Comparison of ENCODE assay signal across 9 cellular contexts in genomic region chrX:87583679-87584078, GRCh38.
DNase-seq lines count a peak whose midpoint lies in the region; ATAC-seq and TF ChIP-seq lines count a peak whose summit lies in the region.
"Had no signal": no experiment of that assay in that cellular context is flagged by ENCODE, and none has a peak within 500 bp of the region (broad histone marks: within the 10 kb centered on the region; RNA-seq: fewer than 3 reads in every experiment).

No MANE protein-coding gene starts in this region.

- H3K36me3 ChIP-seq in SJCRH30 = no peaks in the 10 kb centered on the region

- peak; percentile 72 for ATAC-seq in GM19395 (IDR thresholded peaks at IDR 0.05; ENCODE audit: unreplicated experiment)

- no peak overlapping the region for H3K4me3 ChIP-seq in SJCRH30

- DNase-seq in AG09319 (ENCODE audit: extremely low read depth, low read depth) (no peak), SJCRH30 (peak; percentile 44 to 73), iPS DF 4.7 (ENCODE audit: extremely low read depth, low spot score) (peak; percentile 25), NCI-H187 (lab: John Stamatoyannopoulos, UW) (no peak), AG08396 (ENCODE audit: low spot score) (no peak), NCI-H2227 treated with DMSO at 0.1 percent for 48 hours (lab: John Stamatoyannopoulos, UW) (no peak), NCI-H146 (lab: John Stamatoyannopoulos, UW) (no peak)
- DNase-seq: substantia nigra had no signal

- H3K4me1 ChIP-seq in SJCRH30 = no peaks in the 10 kb centered on the region

- no peaks in the 10 kb centered on the region for H3K9me3 ChIP-seq in SJCRH30 (replicated peaks)

- no peaks in the 10 kb centered on the region for H3K27me3 ChIP-seq in SJCRH30

- TF ChIP-seq CTCF in AG09319 (IDR thresholded peaks at IDR 0.05; ENCODE audit: low read depth, low read length) = peak; percentile 42

- H3K27ac ChIP-seq in SJCRH30 = no peak overlapping the region

Comparison
In these comparisons a context has a peak if more than half of its experiments do, and no peak if none do; other contexts are left out.
1. DNase-seq: peak in SJCRH30 (2 of 2) and iPS DF 4.7 (single experiment); none in AG09319 (single experiment), NCI-H187 (0 of 2), AG08396 (single experiment), NCI-H2227 treated with DMSO at 0.1 percent for 48 hours (single experiment) and NCI-H146 (single experiment).